Comparison of ENCODE assay signal across 26 cellular contexts in the genomic region with DNA sequence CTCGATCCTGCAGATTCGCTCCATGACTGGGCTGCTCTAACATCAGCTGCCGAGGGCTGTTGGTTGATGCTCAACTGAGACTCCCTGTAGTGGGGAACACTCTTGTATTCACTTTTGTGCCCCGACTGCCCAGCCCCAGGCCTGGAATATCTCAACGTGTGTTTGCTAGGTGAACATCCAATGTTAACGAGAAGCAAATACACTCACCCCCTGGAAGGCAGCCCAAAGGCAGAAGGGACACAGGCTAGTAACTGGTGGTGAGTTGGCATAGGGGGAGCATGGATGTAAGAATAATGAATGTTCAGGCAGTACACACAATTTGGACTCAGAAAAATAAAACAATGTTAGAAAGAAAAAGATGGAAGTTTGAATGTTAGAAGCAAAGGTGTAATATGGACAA.
"Had no signal": no experiment of that assay in that cellular context is flagged by ENCODE, and none has a peak within 500 bp of the region (broad histone marks: within the 10 kb centered on the region; RNA-seq: fewer than 3 reads in every experiment).

No MANE protein-coding gene starts in this region.

- H3K9me3 ChIP-seq: left lung, neutrophil, psoas muscle, uterus had no signal

- H3K36me3 ChIP-seq: heart right ventricle, left lung, neural progenitor cell, neutrophil, uterus had no signal

- H3K36me3 Mint-ChIP-seq: natural killer cell; stimulated activated effector memory CD8-positive, alpha-beta T cell treated with anti-CD3 and anti-CD28 coated beads, Interleukin-12 subunit alpha, Interleukin-12 subunit beta, amount 100 ng/mL, for 72 hours had no signal

- H3K27me3 ChIP-seq: left lung, neural progenitor cell, tibial nerve, uterus had no signal

- H3K4me3 Mint-ChIP-seq: memory B cell; naive B cell; natural killer cell; nephron progenitor cell; neural progenitor cell; stimulated activated effector memory CD8-positive, alpha-beta T cell treated with anti-CD3 and anti-CD28 coated beads, Interleukin-12 subunit alpha, Interleukin-12 subunit beta, amount 100 ng/mL, for 72 hours; stimulated activated naive CD8-positive, alpha-beta T cell treated with anti-CD3 and anti-CD28 coated beads, Interleukin-15, Interleukin-2, amounts not matched to agents 100 ng/mL and 50 ng/mL, for 24 hours; type B pancreatic cell had no signal

- H3K27ac ChIP-seq: heart right ventricle, left lung, neural progenitor cell, neutrophil, parathyroid adenoma, psoas muscle, skin epidermis, tibial nerve, uterus had no signal

- ATAC-seq: heart right ventricle; left cardiac atrium; left lung; natural killer cell; psoas muscle; sciatic nerve; stimulated activated effector memory CD8-positive, alpha-beta T cell treated with anti-CD3 and anti-CD28 coated beads, Interleukin-12 subunit alpha, Interleukin-12 subunit beta, amount 100 ng/mL, for 72 hours had no signal

- H3K27ac Mint-ChIP-seq: memory B cell; naive B cell; natural killer cell; nephron progenitor cell; neural progenitor cell; stimulated activated effector memory CD8-positive, alpha-beta T cell treated with anti-CD3 and anti-CD28 coated beads, Interleukin-12 subunit alpha, Interleukin-12 subunit beta, amount 100 ng/mL, for 72 hours; stimulated activated naive CD8-positive, alpha-beta T cell treated with anti-CD3 and anti-CD28 coated beads, Interleukin-15, Interleukin-2, amounts not matched to agents 100 ng/mL and 50 ng/mL, for 24 hours; type B pancreatic cell had no signal

- H3K4me1 Mint-ChIP-seq: naive B cell; natural killer cell; stimulated activated effector memory CD8-positive, alpha-beta T cell treated with anti-CD3 and anti-CD28 coated beads, Interleukin-12 subunit alpha, Interleukin-12 subunit beta, amount 100 ng/mL, for 72 hours had no signal

- H3K4me1 ChIP-seq: heart right ventricle, left lung, neural progenitor cell, parathyroid adenoma, psoas muscle, tibial nerve, uterus had no signal

- H3K27me3 Mint-ChIP-seq: memory B cell, naive B cell, type B pancreatic cell had no signal

- DNase-seq: heart right ventricle; hippocampal formation; kidney glomerular epithelial cell; left cardiac atrium; left lung; naive B cell; natural killer cell; nephron progenitor cell; occipital lobe; psoas muscle; stimulated activated CD4-positive, alpha-beta T cell treated with anti-CD3 and anti-CD28 coated beads, Interleukin-12 subunit alpha, Interleukin-12 subunit beta, amount 100 ng/mL, for 4 hours; stimulated activated CD4-positive, alpha-beta T cell treated with anti-CD3 and anti-CD28 coated beads, Interleukin-15, amount 100 ng/mL, for 24 hours; stimulated activated CD4-positive, alpha-beta T cell treated with anti-CD3 and anti-CD28 coated beads, Interleukin-4, amount 100 ng/mL, for 24 hours; stimulated activated naive CD4-positive, alpha-beta T cell; substantia nigra; uterus had no signal

- H3K9me3 Mint-ChIP-seq: natural killer cell; stimulated activated effector memory CD8-positive, alpha-beta T cell treated with anti-CD3 and anti-CD28 coated beads, Interleukin-12 subunit alpha, Interleukin-12 subunit beta, amount 100 ng/mL, for 72 hours; stimulated activated naive CD8-positive, alpha-beta T cell treated with anti-CD3 and anti-CD28 coated beads, Interleukin-15, Interleukin-2, amounts not matched to agents 100 ng/mL and 50 ng/mL, for 24 hours; type B pancreatic cell had no signal

- H3K4me3 ChIP-seq: heart right ventricle, left lung, neural progenitor cell, psoas muscle, skin epidermis, tibial nerve, uterus had no signal
